In genomic region chr3:6737223-6737994, GRCh38 we compare ENCODE assay signal across 14 cellular contexts.
A peak's percentile ranks its signal among the peaks of the same experiment; 100 is the strongest.
DNase-seq lines count a peak whose midpoint lies in the region; ATAC-seq and TF ChIP-seq lines count a peak whose summit lies in the region.
"Had no signal": no experiment of that assay in that cellular context is flagged by ENCODE, and none has a peak within 500 bp of the region (broad histone marks: within the 10 kb centered on the region; RNA-seq: fewer than 3 reads in every experiment).

No MANE protein-coding gene starts in this region.

- no peak for ATAC-seq in left ventricle myocardium superior
- no peak for ATAC-seq in HCT116
- no peak for ATAC-seq in GM21360 (IDR thresholded peaks at IDR 0.05; ENCODE audit: unreplicated experiment)

- H3K4me3 ChIP-seq in cardiac muscle cell, result no peak overlapping the region
- H3K4me3 ChIP-seq in HCT116 (replicated peaks in 1 of 2; ENCODE audit: low read depth in 1 of 2, low read length in 2 of 2), result no peak overlapping the region
- H3K4me3 ChIP-seq: BLaER1 treated with 17β-estradiol and CSF1 and Interleukin-3, amounts not matched to agents 10 nM and 100 nM had no signal

- RAD21 ChIA-PET in HCT116 (lab: Charles Lee; ENCODE audit: low non-redundant PET in 1 of 2, low total read pairs in 2 of 2, uncharacterized antibody in 2 of 2, unreplicated experiment in 2 of 2), result no interaction called here

- no peak for TF ChIP-seq RAD21 in HCT116 (IDR thresholded peaks at IDR 0.05; ENCODE audit: low read depth)

- no peaks in the 10 kb centered on the region for H3K9me2 ChIP-seq in HCT116 (ENCODE audit: insufficient read depth)

- H3K79me2 ChIP-seq in HCT116 (ENCODE audit: insufficient read depth, low read length), result no peaks in the 10 kb centered on the region

- H3K4me2 ChIP-seq in HCT116 (ENCODE audit: low read length), result no peak overlapping the region
- H3K4me2 ChIP-seq: BLaER1 treated with 17β-estradiol and CSF1 and Interleukin-3, amounts not matched to agents 10 nM and 100 nM; KMS-11 had no signal

- TF ChIP-seq CTCF in cardiac muscle cell (IDR thresholded peaks at IDR 0.05; ENCODE audit: low read depth, low read length) (no peak), HCT116 (IDR thresholded peaks at IDR 0.05 in 2 of 3, conservative IDR thresholded peaks at IDR 0.05 in 1 of 3; ENCODE audit: borderline replicate concordance in 1 of 3, insufficient read depth in 1 of 3, low read depth in 2 of 3, low read length in 2 of 3) (no peak)

- H3K9me3 ChIP-seq in cardiac muscle cell (ENCODE audit: low read depth) (no peaks in the 10 kb centered on the region), HCT116 (ENCODE audit: control insufficient read depth in 1 of 2, insufficient read depth in 1 of 2, low read depth in 1 of 2, low read length in 2 of 2) (no peaks in the 10 kb centered on the region)
- H3K9me3 ChIP-seq: BLaER1 treated with 17β-estradiol and CSF1 and Interleukin-3, amounts not matched to agents 10 nM and 100 nM had no signal

- no TSS peak for BruUV-seq in HCT116 (replicated peaks; lab: Mats Ljungman, UMichigan)

- H2AFZ ChIP-seq in HCT116 (ENCODE audit: low read depth, low read length, poor library complexity, severe bottlenecking), result no peak overlapping the region

- intact Hi-C loops in left ventricle myocardium superior (cut with micrococcal nuclease) (no loop called here), HCT116 (cut with micrococcal nuclease) (no loop called here)

- TF ChIP-seq POLR2A in HCT116 (IDR thresholded peaks at IDR 0.05; ENCODE audit: borderline replicate concordance, extremely low read depth, insufficient read depth, insufficient read length), result no peak

- H3K36me3 ChIP-seq in cardiac muscle cell (no peaks in the 10 kb centered on the region), HCT116 (ENCODE audit: control insufficient read depth in 1 of 2, insufficient read depth in 2 of 2, low read length in 2 of 2) (no peaks in the 10 kb centered on the region)
- H3K36me3 ChIP-seq: BLaER1 treated with 17β-estradiol and CSF1 and Interleukin-3, amounts not matched to agents 10 nM and 100 nM had no signal

- H3K27me3 ChIP-seq in cardiac muscle cell (no peaks in the 10 kb centered on the region), HCT116 (ENCODE audit: insufficient read depth, low read length) (no peaks in the 10 kb centered on the region)
- H3K27me3 ChIP-seq: BLaER1 treated with 17β-estradiol and CSF1 and Interleukin-3, amounts not matched to agents 10 nM and 100 nM had no signal

- CTCF ChIA-PET in HCT116 (lab: Charles Lee), result no interaction called here

- H4K20me1 ChIP-seq in HCT116 (ENCODE audit: insufficient read depth), result no peaks in the 10 kb centered on the region
- H4K20me1 ChIP-seq: BLaER1 treated with 17β-estradiol and CSF1 and Interleukin-3, amounts not matched to agents 10 nM and 100 nM had no signal

- DNase-seq in cardiac muscle cell (ENCODE audit: low read depth in 1 of 2, low spot score in 1 of 2) (peak in 1 of 2 donors; percentile 23), left ventricle myocardium superior (no peak), HCT116 (ENCODE audit: low read depth, low spot score) (no peak), SK-N-DZ (ENCODE audit: low spot score) (peak; percentile 87), occipital lobe (lab: John Stamatoyannopoulos, UW) (no peak), GM03348 (ENCODE audit: low spot score) (no peak)
- DNase-seq: ACHN; CD4-positive, CD25-positive, alpha-beta regulatory T cell; DMS79; EL; HCEC 1CT had no signal

- peak overlapping the region; percentile 69 for H3K27ac ChIP-seq in cardiac muscle cell
- no peak overlapping the region for H3K27ac ChIP-seq in HCT116 (ENCODE audit: low read depth, low read length)
- H3K27ac ChIP-seq: BLaER1 treated with 17β-estradiol and CSF1 and Interleukin-3, amounts not matched to agents 10 nM and 100 nM; KMS-11 had no signal

- peaks cover 16% of the 10 kb centered on the region for H3K4me1 ChIP-seq in cardiac muscle cell (ENCODE audit: low read depth)
- no peaks in the 10 kb centered on the region for H3K4me1 ChIP-seq in HCT116 (ENCODE audit: control insufficient read depth in 1 of 2, insufficient read depth in 2 of 2, low read length in 2 of 2)
- H3K4me1 ChIP-seq: BLaER1 treated with 17β-estradiol and CSF1 and Interleukin-3, amounts not matched to agents 10 nM and 100 nM had no signal

- H3K9ac ChIP-seq in HCT116 (ENCODE audit: low read length), result no peak overlapping the region
- H3K9ac ChIP-seq: BLaER1 treated with 17β-estradiol and CSF1 and Interleukin-3, amounts not matched to agents 10 nM and 100 nM; KMS-11 had no signal

- POLR2A ChIA-PET in HCT116 (lab: Charles Lee), result no interaction called here

TF ChIP-seq in HCT116, 20 proteins besides CTCF, POLR2A, EP300 and RAD21:
- TF ChIP-seq TCF7L2 (IDR thresholded peaks at IDR 0.05; ENCODE audit: borderline replicate concordance, extremely low read depth, insufficient read depth, insufficient read length) (peak; percentile 38), CEBPB (IDR thresholded peaks at IDR 0.05; ENCODE audit: low read depth) (no peak), EZH2phosphoT487 (IDR thresholded peaks at IDR 0.05; ENCODE audit: borderline replicate concordance) (no peak), POLR2AphosphoS5 (IDR thresholded peaks at IDR 0.05; ENCODE audit: low read depth, low read length) (no peak), SIN3A (IDR thresholded peaks at IDR 0.05; ENCODE audit: low read depth) (no peak)
